9 cellular contexts compared by ENCODE assay signal in genomic region chr11:115912484-115912945, GRCh38.
DNase-seq lines count a peak whose midpoint lies in the region; ATAC-seq and TF ChIP-seq lines count a peak whose summit lies in the region.
"Had no signal": no experiment of that assay in that cellular context is flagged by ENCODE, and none has a peak within 500 bp of the region (broad histone marks: within the 10 kb centered on the region; RNA-seq: fewer than 3 reads in every experiment).

No MANE protein-coding gene starts in this region.

- no peak overlapping the region for H3K18ac ChIP-seq in mesenchymal stem cell (ENCODE audit: low read depth in 1 of 2, low read length in 2 of 2)

- H3K9ac ChIP-seq in mesenchymal stem cell (ENCODE audit: low read length), result no peak overlapping the region

- H2BK15ac ChIP-seq in mesenchymal stem cell (ENCODE audit: low read depth, poor library complexity, severe bottlenecking), result no peak overlapping the region

- H2AFZ ChIP-seq in mesenchymal stem cell (ENCODE audit: low read depth, low read length), result no peak overlapping the region

- no peak overlapping the region for H3K27ac ChIP-seq in mesenchymal stem cell (ENCODE audit: low read length, poor library complexity, severe bottlenecking)
- H3K27ac ChIP-seq: cardiac muscle cell had no signal

- no peak overlapping the region for H3K14ac ChIP-seq in mesenchymal stem cell (ENCODE audit: low read length in 2 of 2)

- H4K91ac ChIP-seq in mesenchymal stem cell (ENCODE audit: low read length), result no peak overlapping the region

- no peak overlapping the region for H2BK12ac ChIP-seq in mesenchymal stem cell (ENCODE audit: low read length in 2 of 2)

- H2BK5ac ChIP-seq in mesenchymal stem cell (ENCODE audit: low read depth, low read length, poor library complexity, severe bottlenecking), result no peak overlapping the region

- no peak overlapping the region for H2BK120ac ChIP-seq in mesenchymal stem cell (ENCODE audit: low read depth, low read length)

- DNase-seq in NOMO-1 (lab: John Stamatoyannopoulos, UW; ENCODE audit: unreplicated experiment in 2 of 2) (peak; percentile 67 to 93), mesenchymal stem cell (peak; percentile 2), HuH-7 (ENCODE audit: low spot score) (no peak), AG08395 (ENCODE audit: low spot score) (no peak)
- no peak for DNase-seq in stimulated activated CD4-positive, alpha-beta T cell treated with anti-CD3 and anti-CD28 coated beads, Interleukin-2, amount 100 ng/mL, for 48 hours

- ATAC-seq in HG02588 (IDR thresholded peaks at IDR 0.05; ENCODE audit: unreplicated experiment) (peak; percentile 51), HG03097 (IDR thresholded peaks at IDR 0.05; ENCODE audit: low FRiP score, unreplicated experiment) (no peak)

- H3K4me2 ChIP-seq in mesenchymal stem cell (ENCODE audit: low read length, poor library complexity, severe bottlenecking), result no peak overlapping the region

- H3K4me3 ChIP-seq in mesenchymal stem cell (ENCODE audit: insufficient read depth in 1 of 2, low read depth in 1 of 2, low read length in 2 of 2), result no peak overlapping the region
- H3K4me3 ChIP-seq: cardiac muscle cell had no signal

- H3K4me1 ChIP-seq in mesenchymal stem cell (ENCODE audit: control insufficient read depth, insufficient read depth, low read depth, low read length), result no peaks in the 10 kb centered on the region

- H3K27me3 ChIP-seq in mesenchymal stem cell (ENCODE audit: control insufficient read depth in 1 of 2, insufficient read depth in 1 of 2, low read length in 2 of 2), result peaks cover 0 to 5% of the 10 kb centered on the region in 2 experiments

- no peak overlapping the region for H3K23ac ChIP-seq in mesenchymal stem cell (ENCODE audit: low read length in 2 of 2)

- peak; percentile 61 for TF ChIP-seq CTCF in GM12873 (IDR thresholded peaks at IDR 0.05; ENCODE audit: insufficient read depth, low read depth, low read length, missing control alignments)

- no peak overlapping the region for H3K4ac ChIP-seq in mesenchymal stem cell (ENCODE audit: low read depth in 1 of 2, low read length in 2 of 2)

- H2AK5ac ChIP-seq in mesenchymal stem cell (ENCODE audit: low read length, severe bottlenecking), result peak overlapping the region; percentile 26

- no peaks in the 10 kb centered on the region for H3K36me3 ChIP-seq in mesenchymal stem cell (ENCODE audit: control insufficient read depth in 1 of 2, insufficient read depth in 2 of 2, low read depth in 1 of 2, low read length in 2 of 2)
- H3K36me3 ChIP-seq: cardiac muscle cell had no signal

- H3K79me1 ChIP-seq in mesenchymal stem cell (replicated peaks; ENCODE audit: low read length, poor library complexity, severe bottlenecking), result no peaks in the 10 kb centered on the region

- H3K9me3 ChIP-seq in mesenchymal stem cell (ENCODE audit: control insufficient read depth, low read length), result no peaks in the 10 kb centered on the region

- WGBS in mesenchymal stem cell, result 85% methylated on average over 1 of the region's 2 CpGs

- H4K8ac ChIP-seq in mesenchymal stem cell (ENCODE audit: low read length), result no peak overlapping the region

Comparison
In these comparisons a context has a peak if more than half of its experiments do, and no peak if none do; other contexts are left out.
1. DNase-seq: peak in NOMO-1 (2 of 2) and mesenchymal stem cell (single experiment); none in HuH-7 (single experiment), stimulated activated CD4-positive, alpha-beta T cell treated with anti-CD3 and anti-CD28 coated beads, Interleukin-2, amount 100 ng/mL, for 48 hours (0 of 2) and AG08395 (single experiment).